Comparison of ENCODE assay signal across 24 cellular contexts in genomic region chr4:187302456-187302855, GRCh38.
DNase-seq lines count a peak whose midpoint lies in the region; TF ChIP-seq lines count a peak whose summit lies in the region.
"Had no signal": no experiment of that assay in that cellular context is flagged by ENCODE, and none has a peak within 500 bp of the region (broad histone marks: within the 10 kb centered on the region; RNA-seq: fewer than 3 reads in every experiment).

No MANE protein-coding gene starts in this region.

- no peaks in the 10 kb centered on the region for H3K9me3 ChIP-seq in mammary epithelial cell (replicated peaks; ENCODE audit: insufficient read depth, low read length)
- H3K9me3 ChIP-seq: esophagus squamous epithelium, psoas muscle, upper lobe of left lung had no signal

- dilution Hi-C loops in mammary epithelial cell (cut with HindIII; ENCODE audit: low sequenced_read_pairs), result no loop called here

- no peaks in the 10 kb centered on the region for H4K20me1 ChIP-seq in mammary epithelial cell (ENCODE audit: insufficient read depth, low read length)

- H3K27me3 Mint-ChIP-seq in HFFc6 (ENCODE audit: insufficient read depth) (0 out of 2 replicates have a peak, but pooled peaks cover 2% of the 10 kb centered on the region), mesothelial cell of epicardium (ENCODE audit: low read depth) (no peaks in the 10 kb centered on the region)
- H3K27me3 Mint-ChIP-seq: activated CD4-positive, alpha-beta T cell treated with anti-CD3 and anti-CD28 coated beads, Interleukin-2, amount 10 ng/mL, durations not matched to agents 7 days and 5 days; central memory CD8-positive, alpha-beta T cell had no signal

- intact Hi-C loops in mammary epithelial cell (cut with micrococcal nuclease), result loop anchor here (10.0 kb wide), 2 partner anchors 258 to 368 kb away; no protein-coding TSS in a partner anchor

- no TSS peak for BruUV-seq in mammary epithelial cell (replicated peaks; lab: Mats Ljungman, UMichigan)

- H3K9ac ChIP-seq in mammary epithelial cell (ENCODE audit: insufficient read depth, low read length), result no peak overlapping the region

- TF ChIP-seq CTCF in HFFc6 (IDR thresholded peaks at IDR 0.05), result no peak
- TF ChIP-seq CTCF in mammary epithelial cell (conservative IDR thresholded peaks at IDR 0.05 in 1 of 2, IDR thresholded peaks at IDR 0.05 in 1 of 2; ENCODE audit: extremely low read depth in 1 of 2, insufficient read depth in 1 of 2, low read depth in 1 of 2, low read length in 2 of 2), result no peak
- no peak for TF ChIP-seq CTCF in mesothelial cell of epicardium (IDR thresholded peaks at IDR 0.05; ENCODE audit: unreplicated experiment)

- no peaks in the 10 kb centered on the region for H3K36me3 ChIP-seq in mammary epithelial cell (ENCODE audit: insufficient read depth, low read length)
- H3K36me3 ChIP-seq: esophagus squamous epithelium, stomach, upper lobe of left lung had no signal

- H3K27ac ChIP-seq in mammary epithelial cell (ENCODE audit: insufficient read depth, low read depth, low read length), result no peak overlapping the region
- H3K27ac ChIP-seq: esophagus squamous epithelium, psoas muscle, stomach, upper lobe of left lung had no signal

- DNase-seq in AG08395 (ENCODE audit: low spot score), result peak; percentile 45
- peak; percentile 21 for DNase-seq in HFFc6
- DNase-seq in mammary epithelial cell, result no peak
- no peak for DNase-seq in mesothelial cell of epicardium (ENCODE audit: low spot score in 2 of 2, unreplicated experiment in 2 of 2)
- no peak for DNase-seq in islet precursor cell
- no peak for DNase-seq in T-helper 9 cell
- no peak for DNase-seq in activated CD4-positive, CD25-positive, alpha-beta regulatory T cell (lab: John Stamatoyannopoulos, UW)
- DNase-seq in activated CD4-positive, alpha-beta T cell treated with anti-CD3 and anti-CD28 coated beads for 4 hours, result no peak
- DNase-seq: activated CD4-positive, alpha-beta T cell treated with anti-CD3 and anti-CD28 coated beads, Interleukin-2, amount 10 ng/mL, durations not matched to agents 7 days and 5 days; activated CD8-positive, alpha-beta memory T cell treated with anti-CD3 and anti-CD28 coated beads, Interleukin-2, amount 50 U/mL, for 4 hours; amygdala; effector memory CD4-positive, alpha-beta T cell; esophagus squamous epithelium; kidney glomerular epithelial cell; NCI-H1694; NCI-H226; nephron progenitor cell; psoas muscle; RPMI8226; stimulated activated CD4-positive, alpha-beta T cell treated with anti-CD3 and anti-CD28 coated beads, Interleukin-4, amount 100 ng/mL, for 1 hour; stomach had no signal

- H3K4me1 ChIP-seq in mammary epithelial cell (ENCODE audit: insufficient read depth, low read length), result peaks cover 17% of the 10 kb centered on the region
- H3K4me1 ChIP-seq: esophagus squamous epithelium, psoas muscle, stomach, upper lobe of left lung had no signal

- H3K4me3 ChIP-seq in mammary epithelial cell (replicated peaks in 1 of 3; ENCODE audit: insufficient read depth in 1 of 3, low read depth in 2 of 3, low read length in 3 of 3), result no peak overlapping the region
- H3K4me3 ChIP-seq: esophagus squamous epithelium, psoas muscle, smooth muscle cell, stomach, upper lobe of left lung had no signal

- CTCF ChIA-PET in mammary epithelial cell (lab: Charles Lee; ENCODE audit: low non-redundant PET), result no interaction called here

- H3K4me1 Mint-ChIP-seq in HFFc6 (ENCODE audit: low read depth) (peaks cover 45% of the 10 kb centered on the region), mesothelial cell of epicardium (peaks cover 12% of the 10 kb centered on the region)
- H3K4me1 Mint-ChIP-seq: activated CD4-positive, alpha-beta T cell treated with anti-CD3 and anti-CD28 coated beads, Interleukin-2, amount 10 ng/mL, durations not matched to agents 7 days and 5 days; central memory CD8-positive, alpha-beta T cell had no signal

- H3K36me3 Mint-ChIP-seq in HFFc6 (ENCODE audit: low read depth) (peaks cover 9% of the 10 kb centered on the region), mesothelial cell of epicardium (no peaks in the 10 kb centered on the region)

- H2AFZ ChIP-seq in mammary epithelial cell (ENCODE audit: low read depth, low read length), result peak overlapping the region; percentile 88

- H3K4me2 ChIP-seq in mammary epithelial cell (ENCODE audit: insufficient read depth, low read depth, low read length), result no peak overlapping the region
- H3K4me2 ChIP-seq: smooth muscle cell had no signal

- no peaks in the 10 kb centered on the region for H3K79me2 ChIP-seq in mammary epithelial cell (ENCODE audit: insufficient read depth, low read length)

- no peak overlapping the region for H3K4me3 Mint-ChIP-seq in HFFc6
- H3K4me3 Mint-ChIP-seq in mesothelial cell of epicardium, result no peak overlapping the region
- H3K4me3 Mint-ChIP-seq: activated CD4-positive, alpha-beta T cell treated with anti-CD3 and anti-CD28 coated beads, Interleukin-2, amount 10 ng/mL, durations not matched to agents 7 days and 5 days; central memory CD8-positive, alpha-beta T cell; nephron progenitor cell had no signal

- 34% methylated on average over 4 of the region's 4 CpGs for WGBS in mammary epithelial cell (ENCODE audit: low coverage, missing lambda C conversion rate)

- in situ Hi-C loops in mammary epithelial cell (cut with MboI; ENCODE audit: low sequenced_read_pairs in 2 of 2), result no loop called here

- peaks cover 3% of the 10 kb centered on the region; the same call in 1 of the 2 replicates for H3K9me3 Mint-ChIP-seq in HFFc6
- peaks cover 8% of the 10 kb centered on the region for H3K9me3 Mint-ChIP-seq in mesothelial cell of epicardium

- H3K27ac Mint-ChIP-seq in HFFc6 (peak overlapping the region; percentile 64), mesothelial cell of epicardium (peak overlapping the region; percentile 7)
- H3K27ac Mint-ChIP-seq: activated CD4-positive, alpha-beta T cell treated with anti-CD3 and anti-CD28 coated beads, Interleukin-2, amount 10 ng/mL, durations not matched to agents 7 days and 5 days had no signal

- no peaks in the 10 kb centered on the region for H3K27me3 ChIP-seq in mammary epithelial cell (ENCODE audit: insufficient read depth, low read length)
- H3K27me3 ChIP-seq: esophagus squamous epithelium, stomach, upper lobe of left lung had no signal

Comparison
In these comparisons a context has a peak if more than half of its experiments do, and no peak if none do; other contexts are left out.
1. DNase-seq: peak in AG08395 (single experiment) and HFFc6 (single experiment); none in mammary epithelial cell (single experiment), mesothelial cell of epicardium (0 of 2), islet precursor cell (single experiment), T-helper 9 cell (single experiment), activated CD4-positive, CD25-positive, alpha-beta regulatory T cell (0 of 4) and activated CD4-positive, alpha-beta T cell treated with anti-CD3 and anti-CD28 coated beads for 4 hours (0 of 2).